In the genomic region with DNA sequence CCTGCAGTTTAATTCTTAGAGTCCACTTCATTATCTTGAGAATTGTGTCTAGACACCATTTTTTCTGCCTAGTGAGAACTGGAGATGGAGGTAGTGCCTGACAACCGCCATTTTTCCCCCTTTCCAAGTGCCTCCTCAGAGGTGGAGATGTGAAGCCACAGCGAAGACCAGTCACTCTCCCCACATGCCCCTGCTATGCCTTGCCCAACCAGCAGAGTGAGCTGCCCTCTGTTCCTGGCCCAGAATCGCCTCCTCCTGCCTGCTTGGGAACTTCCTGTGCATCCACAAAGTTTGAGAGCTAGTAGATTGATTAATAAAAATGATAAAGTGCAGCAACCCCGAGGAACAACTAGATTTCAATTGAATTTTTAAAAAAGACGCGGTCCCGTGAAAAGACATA, we compare ENCODE assay signal across 8 cellular contexts.
DNase-seq lines count a peak whose midpoint lies in the region; ATAC-seq, FAIRE-seq and TF ChIP-seq lines count a peak whose summit lies in the region.

No MANE protein-coding gene starts in this region.

- no peak overlapping the region for H3K27ac Mint-ChIP-seq in nephron

- TF ChIP-seq CTCF in astrocyte of the cerebellum (IDR thresholded peaks at IDR 0.05; ENCODE audit: low read depth, low read length, missing control alignments) (peak; percentile 63), nephron (IDR thresholded peaks at IDR 0.05; ENCODE audit: unreplicated experiment in 3 of 3) (peak; percentile 8 to 33 (median 22))

- H3K4me1 Mint-ChIP-seq in nephron: no peaks in the 10 kb centered on the region

- peaks cover 75% of the 10 kb centered on the region for H3K27me3 Mint-ChIP-seq in nephron (ENCODE audit: low read depth)

- H3K4me3 ChIP-seq in astrocyte of the cerebellum (ENCODE audit: low read depth, low read length): no peak overlapping the region

- H3K9me3 Mint-ChIP-seq in nephron: peaks cover 3% of the 10 kb centered on the region

- DNase-seq in NCI-H510A treated with DMSO at 0.1 percent for 48 hours (lab: John Stamatoyannopoulos, UW): peak; percentile 6
- DNase-seq in NCI-H510A (lab: John Stamatoyannopoulos, UW): no peak
- DNase-seq in HTR-8/SVneo (ENCODE audit: insufficient read length, low spot score): peak; percentile 62
- no peak for DNase-seq in astrocyte of the cerebellum (ENCODE audit: low read depth)

- FAIRE-seq in HTR-8/SVneo (lab: Jason Lieb, UNC): no peak

- H3K36me3 Mint-ChIP-seq in nephron (ENCODE audit: low read depth): no peaks in the 10 kb centered on the region

- in situ Hi-C loops in astrocyte of the cerebellum (cut with HindIII; ENCODE audit: low sequenced_read_pairs): no loop called here

- ATAC-seq in HG03521 (IDR thresholded peaks at IDR 0.05; ENCODE audit: unreplicated experiment) (no peak), HG02610 (IDR thresholded peaks at IDR 0.05; ENCODE audit: unreplicated experiment) (no peak), HG03342 (IDR thresholded peaks at IDR 0.05; ENCODE audit: unreplicated experiment) (no peak)

- no peak overlapping the region for H3K4me3 Mint-ChIP-seq in nephron

Comparison
In these comparisons a context has a peak if more than half of its experiments do, and no peak if none do; other contexts are left out.
1. DNase-seq: peak in NCI-H510A treated with DMSO at 0.1 percent for 48 hours (single experiment) and HTR-8/SVneo (single experiment); none in NCI-H510A (single experiment) and astrocyte of the cerebellum (single experiment).